In the genomic region with DNA sequence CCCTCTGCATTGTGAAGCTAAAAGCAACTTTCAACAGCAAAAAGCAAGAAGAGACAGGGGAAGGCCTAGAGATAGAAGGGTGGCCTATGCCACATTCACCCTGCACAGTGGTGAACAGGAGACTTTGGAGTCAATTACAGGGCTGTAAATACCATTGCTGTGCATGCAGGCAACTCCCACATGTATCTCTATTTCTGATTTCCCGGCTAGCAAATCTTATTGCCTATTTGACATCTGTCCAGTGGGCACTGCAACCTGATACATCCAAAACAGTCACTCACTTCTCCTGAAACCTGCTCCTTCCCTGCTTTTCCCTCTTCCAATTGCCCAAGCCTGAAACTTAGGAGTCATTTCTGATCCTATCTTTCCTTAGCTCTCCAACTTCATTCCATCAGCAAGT, we compare ENCODE assay signal across 30 cellular contexts. TPM values are rescaled to one million over a fixed set of nuclear protein-coding genes. Genes with fewer than 3 reads are reported as not detected.
DNase-seq lines count a peak whose midpoint lies in the region; ATAC-seq, FAIRE-seq and TF ChIP-seq lines count a peak whose summit lies in the region.
"Had no signal": no experiment of that assay in that cellular context is flagged by ENCODE, and none has a peak within 500 bp of the region (broad histone marks: within the 10 kb centered on the region; RNA-seq: fewer than 3 reads in every experiment).

No MANE protein-coding gene starts in this region.

- H3K27me3 Mint-ChIP-seq in natural killer cell (ENCODE audit: low read depth in 2 of 2) = peaks cover 0 to 9% of the 10 kb centered on the region in 2 donors
- H3K27me3 Mint-ChIP-seq: type B pancreatic cell had no signal

- H3K4me3 ChIP-seq in DOHH2 (ENCODE audit: low read length) (peak overlapping the region; percentile 59), OCI-LY3 (ENCODE audit: low read length) (peak overlapping the region; percentile 86), small intestine (ENCODE audit: low read depth in 1 of 2, low read length in 2 of 2) (peak overlapping the region in 1 of 2 donors; percentile 9)
- H3K4me3 ChIP-seq: esophagus muscularis mucosa, heart left ventricle, lower lobe of right lung, neural progenitor cell, right atrium auricular region had no signal

- H3K9ac ChIP-seq in OCI-LY3 (ENCODE audit: low read length) = peak overlapping the region; percentile 83
- H3K9ac ChIP-seq: neural progenitor cell had no signal

- intact Hi-C loops in left colon (cut with DNase I, micrococcal nuclease) = no loop called here
- intact Hi-C loops in natural killer cell (cut with micrococcal nuclease) = no loop called here

- H3K4me2 ChIP-seq in DOHH2 (ENCODE audit: low read length) (peak overlapping the region; percentile 82), OCI-LY3 (ENCODE audit: low read length) (peak overlapping the region; percentile 80)
- H3K4me2 ChIP-seq: neural progenitor cell had no signal

- H3K36me3 Mint-ChIP-seq in natural killer cell = no peaks in the 10 kb centered on the region
- H3K36me3 Mint-ChIP-seq: neural progenitor cell, type B pancreatic cell had no signal

- peaks cover 30% of the 10 kb centered on the region for H3F3A ChIP-seq in DOHH2 (ENCODE audit: control insufficient read depth, insufficient read depth)

- H3K79me2 ChIP-seq in DOHH2 (ENCODE audit: control insufficient read depth, low read length) = peaks cover 92% of the 10 kb centered on the region
- H3K79me2 ChIP-seq in OCI-LY3 (ENCODE audit: low read length) = peaks cover 100% of the 10 kb centered on the region

- H3K4me1 ChIP-seq in DOHH2 (ENCODE audit: control insufficient read depth, low read length) (peaks cover 97% of the 10 kb centered on the region), OCI-LY3 (ENCODE audit: low read length) (peaks cover 84% of the 10 kb centered on the region), small intestine (ENCODE audit: control insufficient read depth in 2 of 2, insufficient read depth in 1 of 2, low read depth in 1 of 2, low read length in 1 of 2) (peaks cover 0 to 2% of the 10 kb centered on the region in 2 donors)

- FAIRE-seq in small intestine (lab: Jason Lieb, UNC) = no peak

- WGBS in small intestine, 3 donors = 12 to 68% (median 29%) methylated on average over 1 of the region's 1 CpG

- H4K20me1 ChIP-seq in DOHH2 (ENCODE audit: control insufficient read depth, insufficient read depth, low read depth, low read length) (no peaks in the 10 kb centered on the region), OCI-LY3 (ENCODE audit: insufficient read depth, low read length) (peaks cover 41% of the 10 kb centered on the region)

- H3K9me3 Mint-ChIP-seq in natural killer cell = no peaks in the 10 kb centered on the region
- H3K9me3 Mint-ChIP-seq: neural progenitor cell, type B pancreatic cell had no signal

- no peak overlapping the region for H3K27ac Mint-ChIP-seq in natural killer cell
- H3K27ac Mint-ChIP-seq: neural progenitor cell, type B pancreatic cell had no signal

- H3K27ac ChIP-seq in DOHH2 (ENCODE audit: low read depth, low read length) = peak overlapping the region; percentile 95
- H3K27ac ChIP-seq in OCI-LY3 (ENCODE audit: low read length) = peak overlapping the region; percentile 93
- peak overlapping the region; percentile 2 to 57 for H3K27ac ChIP-seq in small intestine (ENCODE audit: low read depth in 1 of 2, low read length in 1 of 2)
- H3K27ac ChIP-seq: esophagus muscularis mucosa, heart left ventricle, lower lobe of right lung, neural progenitor cell, right atrium auricular region, RWPE1 had no signal

- no peaks in the 10 kb centered on the region for H3K9me2 ChIP-seq in DOHH2 (replicated peaks; ENCODE audit: control insufficient read depth, low read length)

- H3K4me3 Mint-ChIP-seq in natural killer cell = no peak overlapping the region
- H3K4me3 Mint-ChIP-seq: neural progenitor cell, type B pancreatic cell had no signal

- peaks cover 94% of the 10 kb centered on the region for H3K36me3 ChIP-seq in DOHH2 (ENCODE audit: control insufficient read depth, low read length)
- H3K36me3 ChIP-seq in OCI-LY3 (replicated peaks; ENCODE audit: low read depth, low read length) = peaks cover 85% of the 10 kb centered on the region
- H3K36me3 ChIP-seq in small intestine (ENCODE audit: control insufficient read depth in 2 of 2, insufficient read depth in 2 of 2, low read length in 2 of 2) = no peaks in the 10 kb centered on the region
- H3K36me3 ChIP-seq: esophagus muscularis mucosa, heart left ventricle, lower lobe of right lung, neural progenitor cell, right atrium auricular region had no signal

- peak; percentile 89 for ATAC-seq in left colon
- ATAC-seq in natural killer cell = no peak
- ATAC-seq: HCT116, heart left ventricle, lower lobe of right lung had no signal

- no peak overlapping the region for H2AFZ ChIP-seq in OCI-LY3 (ENCODE audit: low read depth, low read length)
- H2AFZ ChIP-seq: neural progenitor cell had no signal

- DNase-seq in left colon = no peak
- DNase-seq in small intestine = peak; percentile 77
- no peak for DNase-seq in natural killer cell
- no peak for DNase-seq in amniotic stem cell (lab: John Stamatoyannopoulos, UW)
- no peak for DNase-seq in NCI-H526 treated with DMSO at 0.1 percent for 48 hours (lab: John Stamatoyannopoulos, UW)
- DNase-seq: activated CD4-positive, alpha-beta T cell treated with anti-CD3 and anti-CD28 coated beads, Interleukin-2, amount 50 U/mL, for 4 hours; activated CD4-positive, CD25-positive, alpha-beta regulatory T cell; activated naive CD4-positive, alpha-beta T cell; C1 segment of cervical spinal cord; COR-L47; DMS79; GDM1; heart left ventricle; Karpas-422; lower lobe of right lung; NCI-H2081; NCI-H226; NCI-H69; posterior cingulate gyrus; stimulated activated CD4-positive, alpha-beta T cell treated with anti-CD3 and anti-CD28 coated beads, Interleukin-2, amount 100 ng/mL, for 48 hours; substantia nigra; T-helper 1 cell had no signal

- H3K27me3 ChIP-seq in DOHH2 (ENCODE audit: control insufficient read depth, low read length) (no peaks in the 10 kb centered on the region), OCI-LY3 (ENCODE audit: low read depth, low read length) (no peaks in the 10 kb centered on the region), small intestine (ENCODE audit: control insufficient read depth in 2 of 2, insufficient read depth in 2 of 2, low read length in 2 of 2) (no peaks in the 10 kb centered on the region)
- H3K27me3 ChIP-seq: esophagus muscularis mucosa, heart left ventricle, neural progenitor cell, right atrium auricular region had no signal

- no peaks in the 10 kb centered on the region for H3K4me1 Mint-ChIP-seq in natural killer cell
- H3K4me1 Mint-ChIP-seq: neural progenitor cell had no signal

- TF ChIP-seq CTCF in DOHH2 (IDR thresholded peaks at IDR 0.05; ENCODE audit: low read depth, low read length, poor library complexity, severe bottlenecking) = no peak
- TF ChIP-seq CTCF in OCI-LY3 (IDR thresholded peaks at IDR 0.05; ENCODE audit: low read depth, low read length) = no peak
- TF ChIP-seq CTCF in natural killer cell (IDR thresholded peaks at IDR 0.05) = no peak

- H3K9me3 ChIP-seq in DOHH2 (ENCODE audit: control insufficient read depth, insufficient read depth, low read length) (no peaks in the 10 kb centered on the region), OCI-LY3 (ENCODE audit: insufficient read depth, low read length) (peaks cover 4% of the 10 kb centered on the region; the same call in 1 of the 2 replicates), small intestine (ENCODE audit: control insufficient read depth, low read depth) (no peaks in the 10 kb centered on the region)
- H3K9me3 ChIP-seq: esophagus muscularis mucosa, heart left ventricle, lower lobe of right lung, right atrium auricular region had no signal

RNA-seq across cellular contexts. Expression of gene RUBCNL, which starts 13.4 kb away (rescaled TPM):
- 10 to 100 TPM; 14.9 to 28.4 TPM for total RNA-seq in left colon
- polyA plus RNA-seq in small intestine = 1 to 10 TPM in 2 of 3 donors, under 1 TPM in 1; 0.67 to 6.2 (median 4.1) TPM
- total RNA-seq in natural killer cell = 1 to 10 TPM; 1.6 to 2.3 (median 2.1) TPM

Comparison
In these comparisons a context has a peak if more than half of its experiments do, and no peak if none do; other contexts are left out.
1. H3K27ac ChIP-seq: peak in every context shown above with its lines; median percentile 95 in DOHH2; 93 in OCI-LY3; 30 in small intestine.
2. RNA of gene RUBCNL, which starts 13.4 kb away (total RNA-seq): 14.9 to 28.4 TPM in left colon; 1.6 to 2.3 TPM in natural killer cell; every median in the first group is over 4 times any median in the second.